In genomic region chr9:129394011-129394919, GRCh38 we compare ENCODE assay signal across 16 cellular contexts.
DNase-seq lines count a peak whose midpoint lies in the region; ATAC-seq lines count a peak whose summit lies in the region.
"Had no signal": no experiment of that assay in that cellular context is flagged by ENCODE, and none has a peak within 500 bp of the region (broad histone marks: within the 10 kb centered on the region; RNA-seq: fewer than 3 reads in every experiment).

No MANE protein-coding gene starts in this region.

- POLR2A ChIA-PET in CD8-positive, alpha-beta memory T cell (lab: Charles Lee) = no interaction called here

- H3K4me1 ChIP-seq in CD8-positive, alpha-beta memory T cell (ENCODE audit: insufficient read depth, low read length) = no peaks in the 10 kb centered on the region
- H3K4me1 ChIP-seq: A549 had no signal

- peaks cover 0 to 2% (median 0%) of the 10 kb centered on the region in 3 donors for H3K4me1 Mint-ChIP-seq in CD8-positive, alpha-beta memory T cell

- H3K27ac ChIP-seq in CD8-positive, alpha-beta memory T cell (ENCODE audit: low read depth, low read length) = no peak overlapping the region
- H3K27ac ChIP-seq: stomach had no signal

- no peaks in the 10 kb centered on the region for H3K9me3 Mint-ChIP-seq in CD8-positive, alpha-beta memory T cell
- H3K9me3 Mint-ChIP-seq: activated T-cell treated with anti-CD3 and anti-CD28 coated beads, Interleukin-2, amount 50 U/mL, for 4 hours; nephron; T-helper 2 cell treated with Interferon-gamma antibody and Interleukin-4, amounts not matched to agents 5 μg/mL and 100 μg/mL, for 36 hours had no signal

- no peaks in the 10 kb centered on the region for H3K36me3 ChIP-seq in CD8-positive, alpha-beta memory T cell (ENCODE audit: insufficient read depth, low read length)
- H3K36me3 ChIP-seq: stomach had no signal

- H3K36me3 Mint-ChIP-seq in CD8-positive, alpha-beta memory T cell = no peaks in the 10 kb centered on the region

- no peaks in the 10 kb centered on the region for H3K9me3 ChIP-seq in CD8-positive, alpha-beta memory T cell (ENCODE audit: low read length)
- H3K9me3 ChIP-seq: A549, stomach had no signal

- H3K4me3 ChIP-seq in CD8-positive, alpha-beta memory T cell (ENCODE audit: low read length) = no peak overlapping the region
- H3K4me3 ChIP-seq: A549, stomach had no signal

- no peak for ATAC-seq in HG02852 (IDR thresholded peaks at IDR 0.05; ENCODE audit: unreplicated experiment)
- ATAC-seq: A549; activated T-cell treated with anti-CD3 and anti-CD28 coated beads, Interleukin-2, amount 50 U/mL, for 4 hours had no signal

- DNase-seq in NCI-H2196 (lab: John Stamatoyannopoulos, UW; ENCODE audit: unreplicated experiment) (peak; percentile 24), NCI-H2196 treated with DMSO at 0.1 percent for 48 hours (lab: John Stamatoyannopoulos, UW; ENCODE audit: unreplicated experiment) (no peak), NCI-H1436 treated with DMSO at 0.1 percent for 48 hours (lab: John Stamatoyannopoulos, UW) (peak; percentile 47), cerebellum (ENCODE audit: low spot score) (peak; percentile 58), retina (peak; percentile 82)
- DNase-seq in CD8-positive, alpha-beta memory T cell = no peak
- no peak for DNase-seq in stimulated activated CD4-positive, alpha-beta T cell treated with anti-CD3 and anti-CD28 coated beads, Interleukin-4, amount 100 ng/mL, for 4 hours
- DNase-seq: activated CD4-positive, alpha-beta T cell treated with anti-CD3 and anti-CD28 coated beads for 4 hours; activated T-cell treated with anti-CD3 and anti-CD28 coated beads, Interleukin-2, amount 50 U/mL, for 4 hours; COR-L47; small intestine; stomach had no signal

- H3K27me3 Mint-ChIP-seq in CD8-positive, alpha-beta memory T cell = no peaks in the 10 kb centered on the region

- H3K27me3 ChIP-seq in CD8-positive, alpha-beta memory T cell (ENCODE audit: insufficient read depth, low read length, poor library complexity, severe bottlenecking) = no peaks in the 10 kb centered on the region
- H3K27me3 ChIP-seq: stomach had no signal

- H3K4me3 Mint-ChIP-seq in CD8-positive, alpha-beta memory T cell = no peak overlapping the region
- H3K4me3 Mint-ChIP-seq: activated T-cell treated with anti-CD3 and anti-CD28 coated beads, Interleukin-2, amount 50 U/mL, for 4 hours; nephron; T-helper 2 cell treated with Interferon-gamma antibody and Interleukin-4, amounts not matched to agents 5 μg/mL and 100 μg/mL, for 36 hours had no signal

- CTCF ChIA-PET in CD8-positive, alpha-beta memory T cell (lab: Charles Lee) = no interaction called here

- H3K27ac Mint-ChIP-seq in CD8-positive, alpha-beta memory T cell = no peak overlapping the region
- H3K27ac Mint-ChIP-seq: T-helper 2 cell treated with Interferon-gamma antibody and Interleukin-4, amounts not matched to agents 5 μg/mL and 100 μg/mL, for 36 hours had no signal

Comparison
In these comparisons a context has a peak if more than half of its experiments do, and no peak if none do; other contexts are left out.
1. DNase-seq: peak in NCI-H2196 (single experiment), NCI-H1436 treated with DMSO at 0.1 percent for 48 hours (single experiment), cerebellum (single experiment) and retina (single experiment); none in NCI-H2196 treated with DMSO at 0.1 percent for 48 hours (single experiment), CD8-positive, alpha-beta memory T cell (0 of 5) and stimulated activated CD4-positive, alpha-beta T cell treated with anti-CD3 and anti-CD28 coated beads, Interleukin-4, amount 100 ng/mL, for 4 hours (0 of 2).